In the genomic region with DNA sequence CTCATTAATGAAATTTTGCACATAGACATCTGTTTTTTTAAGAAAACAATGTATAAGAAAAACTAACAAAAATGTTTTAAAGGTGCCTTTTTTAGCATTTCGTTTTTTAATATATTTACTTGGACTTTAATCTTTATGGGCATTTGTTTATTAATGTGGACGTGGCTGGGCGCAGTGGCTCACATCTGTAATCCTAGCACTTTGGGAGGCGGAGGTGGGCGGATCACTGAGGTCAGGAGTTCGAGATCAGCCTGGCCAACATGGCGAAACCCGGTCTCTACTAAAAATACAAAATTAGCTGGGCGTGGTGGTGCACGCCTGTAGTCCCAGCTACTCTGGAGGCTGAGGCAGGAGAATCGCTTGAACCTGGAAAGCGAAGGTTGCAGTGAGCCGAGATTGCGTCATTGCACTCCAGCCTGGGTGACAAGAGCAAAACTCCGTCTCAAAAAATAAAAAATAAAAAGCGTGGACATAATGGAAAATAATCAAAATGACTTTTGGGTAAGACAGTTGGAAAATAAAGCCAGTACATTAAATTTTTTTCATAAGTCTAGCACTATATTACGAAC, we compare ENCODE assay signal across 8 cellular contexts. TPM values are rescaled to one million over a fixed set of nuclear protein-coding genes. Genes with fewer than 3 reads are reported as not detected.
DNase-seq lines count a peak whose midpoint lies in the region; ATAC-seq and TF ChIP-seq lines count a peak whose summit lies in the region.
"Not testable (repeated sequence)": the region's sequence is repeated elsewhere in the genome, so short reads cannot be mapped to it uniquely, and the experiment has no call there.

No MANE protein-coding gene starts in this region.

- peak overlapping the region; percentile 70 to 97 (median 86) for H3K4me3 ChIP-seq in BLaER1 treated with 17β-estradiol and CSF1 and Interleukin-3, amounts not matched to agents 10 nM and 100 nM
- peak overlapping the region; percentile 88; the same call in 1 of the 2 replicates for H3K4me3 ChIP-seq in HUES6 (ENCODE audit: low read depth, low read length)
- H3K4me3 ChIP-seq in SU-DHL-6 (ENCODE audit: insufficient read depth, low read length, poor library complexity, severe bottlenecking), result peak overlapping the region; percentile 98
- peak overlapping the region; percentile 98 for H3K4me3 ChIP-seq in ectodermal cell (ENCODE audit: insufficient read depth, low read depth, low read length)
- H3K4me3 ChIP-seq in iPS-15b (ENCODE audit: low read depth, low read length), result peak overlapping the region; percentile 82

- H3K9ac ChIP-seq in BLaER1 treated with 17β-estradiol and CSF1 and Interleukin-3, amounts not matched to agents 10 nM and 100 nM, result peak overlapping the region in 9 of 11 experiments; percentile 75 to 95 (median 89); a peak in 12 of 22 replicates
- not testable (repeated sequence) for H3K9ac ChIP-seq in HUES6 (ENCODE audit: low read length); iPS-15b (ENCODE audit: low read depth, low read length)
- H3K9ac ChIP-seq in SU-DHL-6 (ENCODE audit: low read length), result peak overlapping the region; percentile 77

- H3K4me3 Mint-ChIP-seq in activated naive CD4-positive, alpha-beta T cell treated with anti-CD3 and anti-CD28 coated beads, Interleukin-2, amount 50 U/mL, for 24 hours, result peak overlapping the region; percentile 99
- peak overlapping the region; percentile 95 for H3K4me3 Mint-ChIP-seq in natural killer cell treated with Interleukin-12 subunit alpha and Interleukin-12 subunit beta and Interleukin-15 and Interleukin-18, amount 100 ng/mL, for 72 hours
- peak overlapping the region; percentile 97 for H3K4me3 Mint-ChIP-seq in stimulated activated naive CD8-positive, alpha-beta T cell treated with anti-CD3 and anti-CD28 coated beads, Interleukin-15, Interleukin-2, amounts not matched to agents 100 ng/mL and 50 ng/mL, for 24 hours

- 95% methylated on average over 15 to 16 of the region's 17 CpGs for WGBS in ectodermal cell, 2 experiments

- peaks cover 21 to 50% (median 27%) of the 10 kb centered on the region in 10 experiments for H3K4me1 ChIP-seq in BLaER1 treated with 17β-estradiol and CSF1 and Interleukin-3, amounts not matched to agents 10 nM and 100 nM
- H3K4me1 ChIP-seq in HUES6 (ENCODE audit: control insufficient read depth, insufficient read depth, low read length); ectodermal cell (ENCODE audit: control insufficient read depth, insufficient read depth, low read length); iPS-15b (ENCODE audit: control insufficient read depth, insufficient read depth, low read length): not testable (repeated sequence)

- not testable (repeated sequence) for H3K27me3 Mint-ChIP-seq in activated naive CD4-positive, alpha-beta T cell treated with anti-CD3 and anti-CD28 coated beads, Interleukin-2, amount 50 U/mL, for 24 hours; natural killer cell treated with Interleukin-12 subunit alpha and Interleukin-12 subunit beta and Interleukin-15 and Interleukin-18, amount 100 ng/mL, for 72 hours; stimulated activated naive CD8-positive, alpha-beta T cell treated with anti-CD3 and anti-CD28 coated beads, Interleukin-15, Interleukin-2, amounts not matched to agents 100 ng/mL and 50 ng/mL, for 24 hours

- not testable (repeated sequence) for H3K27me3 ChIP-seq in BLaER1 treated with 17β-estradiol and CSF1 and Interleukin-3, amounts not matched to agents 10 nM and 100 nM; HUES6 (ENCODE audit: control insufficient read depth, insufficient read depth, low read length); SU-DHL-6 (ENCODE audit: low read length); ectodermal cell (ENCODE audit: control insufficient read depth, insufficient read depth, low read length, poor library complexity, severe bottlenecking); iPS-15b (ENCODE audit: control insufficient read depth, insufficient read depth, low read length)

- H3K9me2 ChIP-seq in SU-DHL-6 (replicated peaks; ENCODE audit: insufficient read depth, low read length), result not testable (repeated sequence)

- peak overlapping the region; percentile 69 to 98 (median 89) for H3K4me2 ChIP-seq in BLaER1 treated with 17β-estradiol and CSF1 and Interleukin-3, amounts not matched to agents 10 nM and 100 nM
- H3K4me2 ChIP-seq in SU-DHL-6 (ENCODE audit: low read depth, low read length, poor library complexity, severe bottlenecking), result peak overlapping the region; percentile 100

- not testable (repeated sequence) for H3F3A ChIP-seq in SU-DHL-6 (ENCODE audit: insufficient read depth)

- peaks cover 10 to 47% (median 26%) of the 10 kb centered on the region in 11 experiments; a peak in 20 of 22 replicates for H3K36me3 ChIP-seq in BLaER1 treated with 17β-estradiol and CSF1 and Interleukin-3, amounts not matched to agents 10 nM and 100 nM
- H3K36me3 ChIP-seq in HUES6 (ENCODE audit: control insufficient read depth, insufficient read depth, low read length); SU-DHL-6 (ENCODE audit: low read length); ectodermal cell (ENCODE audit: control insufficient read depth, insufficient read depth, low read length); iPS-15b (ENCODE audit: control insufficient read depth, insufficient read depth, low read length): not testable (repeated sequence)

- not testable (repeated sequence) for H3K9me3 Mint-ChIP-seq in activated naive CD4-positive, alpha-beta T cell treated with anti-CD3 and anti-CD28 coated beads, Interleukin-2, amount 50 U/mL, for 24 hours; natural killer cell treated with Interleukin-12 subunit alpha and Interleukin-12 subunit beta and Interleukin-15 and Interleukin-18, amount 100 ng/mL, for 72 hours; stimulated activated naive CD8-positive, alpha-beta T cell treated with anti-CD3 and anti-CD28 coated beads, Interleukin-15, Interleukin-2, amounts not matched to agents 100 ng/mL and 50 ng/mL, for 24 hours

- ATAC-seq in natural killer cell treated with Interleukin-12 subunit alpha and Interleukin-12 subunit beta and Interleukin-15 and Interleukin-18, amount 100 ng/mL, for 72 hours, result not testable (repeated sequence)

- peaks cover 43% of the 10 kb centered on the region for H3K4me1 Mint-ChIP-seq in activated naive CD4-positive, alpha-beta T cell treated with anti-CD3 and anti-CD28 coated beads, Interleukin-2, amount 50 U/mL, for 24 hours
- H3K4me1 Mint-ChIP-seq in natural killer cell treated with Interleukin-12 subunit alpha and Interleukin-12 subunit beta and Interleukin-15 and Interleukin-18, amount 100 ng/mL, for 72 hours (ENCODE audit: low read depth in 2 of 2), result peaks cover 24 to 37% of the 10 kb centered on the region in 2 donors
- H3K4me1 Mint-ChIP-seq in stimulated activated naive CD8-positive, alpha-beta T cell treated with anti-CD3 and anti-CD28 coated beads, Interleukin-15, Interleukin-2, amounts not matched to agents 100 ng/mL and 50 ng/mL, for 24 hours (ENCODE audit: low read depth), result peaks cover 48% of the 10 kb centered on the region

- TF ChIP-seq CTCF in SU-DHL-6 (IDR thresholded peaks at IDR 0.05; ENCODE audit: insufficient read depth, low read length, poor library complexity, severe bottlenecking), result not testable (repeated sequence)

- H2AFZ ChIP-seq in SU-DHL-6 (ENCODE audit: low read depth, low read length, severe bottlenecking), result not testable (repeated sequence)

- H3K36me3 Mint-ChIP-seq in activated naive CD4-positive, alpha-beta T cell treated with anti-CD3 and anti-CD28 coated beads, Interleukin-2, amount 50 U/mL, for 24 hours; natural killer cell treated with Interleukin-12 subunit alpha and Interleukin-12 subunit beta and Interleukin-15 and Interleukin-18, amount 100 ng/mL, for 72 hours: not testable (repeated sequence)
- H3K36me3 Mint-ChIP-seq in stimulated activated naive CD8-positive, alpha-beta T cell treated with anti-CD3 and anti-CD28 coated beads, Interleukin-15, Interleukin-2, amounts not matched to agents 100 ng/mL and 50 ng/mL, for 24 hours (ENCODE audit: low read depth), result peaks cover 13% of the 10 kb centered on the region

- H4K20me1 ChIP-seq in BLaER1 treated with 17β-estradiol and CSF1 and Interleukin-3, amounts not matched to agents 10 nM and 100 nM, result peaks cover 47 to 60% (median 56%) of the 10 kb centered on the region in 11 experiments
- H4K20me1 ChIP-seq in SU-DHL-6 (ENCODE audit: low read depth, low read length), result 0 out of 2 replicates have a peak, but pooled peaks cover 13% of the 10 kb centered on the region

- H3K27ac ChIP-seq in BLaER1 treated with 17β-estradiol and CSF1 and Interleukin-3, amounts not matched to agents 10 nM and 100 nM, result peak overlapping the region in 2 of 11 experiments; percentile 90 to 92; a peak in 1 of 22 replicates
- not testable (repeated sequence) for H3K27ac ChIP-seq in HUES6 (ENCODE audit: low read depth, low read length); SU-DHL-6 (ENCODE audit: low read depth, low read length); ectodermal cell (ENCODE audit: insufficient read depth, low read depth, low read length, poor library complexity, severe bottlenecking)

- H3K9me3 ChIP-seq in BLaER1 treated with 17β-estradiol and CSF1 and Interleukin-3, amounts not matched to agents 10 nM and 100 nM (replicated peaks in 1 of 11); HUES6 (ENCODE audit: control insufficient read depth, insufficient read depth, low read depth, low read length); SU-DHL-6 (ENCODE audit: insufficient read depth, low read length); ectodermal cell (ENCODE audit: control insufficient read depth, low read length); iPS-15b (ENCODE audit: control insufficient read depth, insufficient read depth, low read length): not testable (repeated sequence)

- peaks cover 64% of the 10 kb centered on the region for H3K79me2 ChIP-seq in SU-DHL-6 (ENCODE audit: insufficient read depth, low read length)

- not testable (repeated sequence) for DNase-seq in natural killer cell treated with Interleukin-12 subunit alpha and Interleukin-12 subunit beta and Interleukin-15 and Interleukin-18, amount 100 ng/mL, for 72 hours (ENCODE audit: low spot score)

- not testable (repeated sequence) for H3K27ac Mint-ChIP-seq in activated naive CD4-positive, alpha-beta T cell treated with anti-CD3 and anti-CD28 coated beads, Interleukin-2, amount 50 U/mL, for 24 hours; stimulated activated naive CD8-positive, alpha-beta T cell treated with anti-CD3 and anti-CD28 coated beads, Interleukin-15, Interleukin-2, amounts not matched to agents 100 ng/mL and 50 ng/mL, for 24 hours
- H3K27ac Mint-ChIP-seq in natural killer cell treated with Interleukin-12 subunit alpha and Interleukin-12 subunit beta and Interleukin-15 and Interleukin-18, amount 100 ng/mL, for 72 hours, result peak overlapping the region; percentile 77 to 90

RNA-seq across cellular contexts. Expression of a gene that starts 1.6 kb away (rescaled TPM):
- polyA plus RNA-seq in ectodermal cell (2013, experiment 1 of 4), result 41.0 TPM
- 47.8 TPM for polyA plus RNA-seq in ectodermal cell (2013, experiment 2 of 4)
- 38.8 TPM for polyA plus RNA-seq in ectodermal cell (2013, experiment 3 of 4)
- polyA plus RNA-seq in ectodermal cell (2013, experiment 4 of 4), result 39.5 TPM
- total RNA-seq in natural killer cell treated with Interleukin-12 subunit alpha and Interleukin-12 subunit beta and Interleukin-15 and Interleukin-18, amount 100 ng/mL, for 72 hours, result 10 to 100 TPM; 61.1 to 72.0 TPM
